Comparison of ENCODE assay signal across 15 cellular contexts in the genomic region with DNA sequence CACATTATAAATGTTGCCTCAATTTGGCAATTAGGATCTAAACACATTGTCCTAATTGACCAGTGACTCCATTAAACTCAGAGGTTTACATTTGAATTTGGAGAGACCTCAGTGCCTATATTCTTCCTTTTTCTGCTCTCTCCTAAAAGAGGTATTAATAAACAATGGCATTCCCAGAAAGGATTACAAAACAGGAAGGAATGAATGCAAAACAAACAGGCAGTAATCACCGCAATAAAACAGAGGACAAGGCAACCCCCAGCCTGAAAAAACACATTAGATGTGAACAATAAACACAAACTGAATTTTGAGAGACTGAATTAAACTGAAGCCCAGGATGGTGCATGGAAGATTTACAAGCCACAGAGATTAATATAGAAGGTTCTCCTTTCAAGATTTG.
"Had no signal": no experiment of that assay in that cellular context is flagged by ENCODE, and none has a peak within 500 bp of the region (broad histone marks: within the 10 kb centered on the region; RNA-seq: fewer than 3 reads in every experiment).

No MANE protein-coding gene starts in this region.

- H3K4me1 Mint-ChIP-seq: activated naive CD8-positive, alpha-beta T cell treated with anti-CD3 and anti-CD28 coated beads for 36 hours; immature natural killer cell; natural killer cell; stimulated activated effector memory CD8-positive, alpha-beta T cell treated with anti-CD3 and anti-CD28 coated beads, Interleukin-12 subunit alpha, Interleukin-12 subunit beta, amount 100 ng/mL, for 72 hours had no signal

- H3K27ac ChIP-seq: body of pancreas, colonic mucosa, epithelial cell of prostate, gastrocnemius medialis, heart left ventricle, thyroid gland had no signal

- H3K4me3 ChIP-seq: body of pancreas, colonic mucosa, gastrocnemius medialis, heart left ventricle, thyroid gland had no signal

- H3K27me3 Mint-ChIP-seq: activated naive CD8-positive, alpha-beta T cell treated with anti-CD3 and anti-CD28 coated beads for 36 hours had no signal

- H3K27ac Mint-ChIP-seq: activated naive CD8-positive, alpha-beta T cell treated with anti-CD3 and anti-CD28 coated beads for 36 hours; activated T-helper 1 cell treated with anti-CD3 and anti-CD28 coated beads, Interleukin-12 subunit alpha, Interleukin-12 subunit beta, Interleukin-2, Interleukin-4 antibody, amounts not matched to agents 30 ng/mL and 10 ng/mL and 1 ng/mL, durations not matched to agents 14 hours and 24 hours and 36 hours; immature natural killer cell; natural killer cell; stimulated activated effector memory CD8-positive, alpha-beta T cell treated with anti-CD3 and anti-CD28 coated beads, Interleukin-12 subunit alpha, Interleukin-12 subunit beta, amount 100 ng/mL, for 72 hours had no signal

- ATAC-seq: body of pancreas; gastrocnemius medialis; heart left ventricle; natural killer cell; stimulated activated effector memory CD8-positive, alpha-beta T cell treated with anti-CD3 and anti-CD28 coated beads, Interleukin-12 subunit alpha, Interleukin-12 subunit beta, amount 100 ng/mL, for 72 hours had no signal

- H3K36me3 Mint-ChIP-seq: activated naive CD8-positive, alpha-beta T cell treated with anti-CD3 and anti-CD28 coated beads for 36 hours; immature natural killer cell; natural killer cell; stimulated activated effector memory CD8-positive, alpha-beta T cell treated with anti-CD3 and anti-CD28 coated beads, Interleukin-12 subunit alpha, Interleukin-12 subunit beta, amount 100 ng/mL, for 72 hours had no signal

- H3K4me3 Mint-ChIP-seq: activated naive CD8-positive, alpha-beta T cell treated with anti-CD3 and anti-CD28 coated beads for 36 hours; activated T-helper 1 cell treated with anti-CD3 and anti-CD28 coated beads, Interleukin-12 subunit alpha, Interleukin-12 subunit beta, Interleukin-2, Interleukin-4 antibody, amounts not matched to agents 30 ng/mL and 10 ng/mL and 1 ng/mL, durations not matched to agents 14 hours and 24 hours and 36 hours; immature natural killer cell; natural killer cell; stimulated activated effector memory CD8-positive, alpha-beta T cell treated with anti-CD3 and anti-CD28 coated beads, Interleukin-12 subunit alpha, Interleukin-12 subunit beta, amount 100 ng/mL, for 72 hours had no signal

- H3K27me3 ChIP-seq: body of pancreas, colonic mucosa, gastrocnemius medialis, heart left ventricle, thyroid gland had no signal

- H3K4me1 ChIP-seq: body of pancreas, colonic mucosa, gastrocnemius medialis, heart left ventricle, thyroid gland had no signal

- H3K36me3 ChIP-seq: colonic mucosa, gastrocnemius medialis, heart left ventricle, thyroid gland had no signal

- H3K9me3 Mint-ChIP-seq: activated naive CD8-positive, alpha-beta T cell treated with anti-CD3 and anti-CD28 coated beads for 36 hours; activated T-helper 1 cell treated with anti-CD3 and anti-CD28 coated beads, Interleukin-12 subunit alpha, Interleukin-12 subunit beta, Interleukin-2, Interleukin-4 antibody, amounts not matched to agents 30 ng/mL and 10 ng/mL and 1 ng/mL, durations not matched to agents 14 hours and 24 hours and 36 hours had no signal

- DNase-seq: activated CD4-positive, alpha-beta T cell treated with anti-CD3 and anti-CD28 coated beads, Interleukin-2, amount 50 U/mL, for 1 hour; activated naive CD8-positive, alpha-beta T cell treated with anti-CD3 and anti-CD28 coated beads for 36 hours; amygdala; body of pancreas; central memory CD4-positive, alpha-beta T cell; colonic mucosa; gastrocnemius medialis; heart left ventricle; immature natural killer cell; mesendoderm; natural killer cell; thyroid gland had no signal
